9 cellular contexts compared by ENCODE assay signal in genomic region chr15:68794307-68794706, GRCh38. TPM values are rescaled to one million over a fixed set of nuclear protein-coding genes. Genes with fewer than 3 reads are reported as not detected.
DNase-seq lines count a peak whose midpoint lies in the region; ATAC-seq and TF ChIP-seq lines count a peak whose summit lies in the region.
"Had no signal": no experiment of that assay in that cellular context is flagged by ENCODE, and none has a peak within 500 bp of the region (broad histone marks: within the 10 kb centered on the region; RNA-seq: fewer than 3 reads in every experiment).

No MANE protein-coding gene starts in this region.

- DNase-seq in activated CD4-positive, alpha-beta T cell treated with anti-CD3 and anti-CD28 coated beads, Interleukin-2, amount 10 ng/mL, durations not matched to agents 24 days and 14 days, result no peak
- DNase-seq in activated CD4-positive, alpha-beta T cell treated with anti-CD3 and anti-CD28 coated beads for 48 hours, result no peak
- no peak for DNase-seq in ascending aorta (ENCODE audit: low spot score in 2 of 2)
- DNase-seq in lower lobe of right lung, result no peak
- DNase-seq in stimulated activated CD8-positive, alpha-beta memory T cell treated with anti-CD3 and anti-CD28 coated beads, Interleukin-4, amount 100 ng/mL, for 48 hours, result no peak
- no peak for DNase-seq in NCI-H2196 treated with DMSO at 0.1 percent for 48 hours (lab: John Stamatoyannopoulos, UW; ENCODE audit: unreplicated experiment)
- DNase-seq: activated naive CD4-positive, alpha-beta T cell had no signal

- no peak for TF ChIP-seq CTCF in ascending aorta (IDR thresholded peaks at IDR 0.05)
- no peak for TF ChIP-seq CTCF in lower lobe of right lung (IDR thresholded peaks at IDR 0.05)

- H3K4me1 ChIP-seq in ascending aorta (peaks cover 11 to 59% of the 10 kb centered on the region in 2 donors), lower lobe of right lung (peaks cover 96% of the 10 kb centered on the region), subcutaneous abdominal adipose tissue (ENCODE audit: control insufficient read depth in 5 of 5, insufficient read depth in 5 of 5, low read length in 5 of 5) (peaks cover 18 to 96% (median 92%) of the 10 kb centered on the region in 5 donors)

- peak overlapping the region; percentile 71 for H3K27ac Mint-ChIP-seq in activated CD4-positive, alpha-beta T cell treated with anti-CD3 and anti-CD28 coated beads, Interleukin-2, amount 10 ng/mL, durations not matched to agents 24 days and 14 days

- H3K27ac ChIP-seq in ascending aorta, result peak overlapping the region; percentile 29 to 64
- H3K27ac ChIP-seq in lower lobe of right lung, result peak overlapping the region; percentile 76
- H3K27ac ChIP-seq in subcutaneous abdominal adipose tissue (ENCODE audit: low read depth, low read length), result peak overlapping the region; percentile 43

- peaks cover 30% of the 10 kb centered on the region for H3K36me3 Mint-ChIP-seq in activated CD4-positive, alpha-beta T cell treated with anti-CD3 and anti-CD28 coated beads, Interleukin-2, amount 10 ng/mL, durations not matched to agents 24 days and 14 days (ENCODE audit: low read depth)

- no peaks in the 10 kb centered on the region for H3K9me3 Mint-ChIP-seq in activated CD4-positive, alpha-beta T cell treated with anti-CD3 and anti-CD28 coated beads, Interleukin-2, amount 10 ng/mL, durations not matched to agents 24 days and 14 days

- no peaks in the 10 kb centered on the region for H3K27me3 ChIP-seq in ascending aorta
- H3K27me3 ChIP-seq in lower lobe of right lung (ENCODE audit: low read depth), result no peaks in the 10 kb centered on the region
- no peaks in the 10 kb centered on the region for H3K27me3 ChIP-seq in subcutaneous abdominal adipose tissue (ENCODE audit: control insufficient read depth in 5 of 5, insufficient read depth in 4 of 5, low read length in 5 of 5)

- no peaks in the 10 kb centered on the region for H3K36me3 ChIP-seq in ascending aorta
- no peaks in the 10 kb centered on the region for H3K36me3 ChIP-seq in lower lobe of right lung
- H3K36me3 ChIP-seq in subcutaneous abdominal adipose tissue (ENCODE audit: control insufficient read depth in 5 of 5, insufficient read depth in 5 of 5, low read length in 5 of 5), result peaks cover 0 to 3% (median 0%) of the 10 kb centered on the region in 5 donors

- peaks cover 89% of the 10 kb centered on the region for H3K4me1 Mint-ChIP-seq in activated CD4-positive, alpha-beta T cell treated with anti-CD3 and anti-CD28 coated beads, Interleukin-2, amount 10 ng/mL, durations not matched to agents 24 days and 14 days

- ATAC-seq in lower lobe of right lung, result no peak
- ATAC-seq in GM19452 (IDR thresholded peaks at IDR 0.05; ENCODE audit: unreplicated experiment), result no peak

- intact Hi-C loops in activated CD4-positive, alpha-beta T cell treated with anti-CD3 and anti-CD28 coated beads, Interleukin-2, amount 10 ng/mL, durations not matched to agents 24 days and 14 days (cut with micrococcal nuclease), result no loop called here
- intact Hi-C loops in ascending aorta (cut with DNase I) (no loop called here), lower lobe of right lung (cut with DNase I) (no loop called here)

- H3K9me3 ChIP-seq in ascending aorta (no peaks in the 10 kb centered on the region), lower lobe of right lung (no peaks in the 10 kb centered on the region), subcutaneous abdominal adipose tissue (ENCODE audit: control insufficient read depth in 5 of 5, low read length in 5 of 5) (no peaks in the 10 kb centered on the region)

- peak overlapping the region; percentile 73 for H3K4me3 Mint-ChIP-seq in activated CD4-positive, alpha-beta T cell treated with anti-CD3 and anti-CD28 coated beads, Interleukin-2, amount 10 ng/mL, durations not matched to agents 24 days and 14 days

- no peaks in the 10 kb centered on the region for H3K27me3 Mint-ChIP-seq in activated CD4-positive, alpha-beta T cell treated with anti-CD3 and anti-CD28 coated beads, Interleukin-2, amount 10 ng/mL, durations not matched to agents 24 days and 14 days

- H3K4me3 ChIP-seq in ascending aorta (peak overlapping the region in 1 of 2 donors; percentile 4), lower lobe of right lung (no peak overlapping the region), subcutaneous abdominal adipose tissue (ENCODE audit: low read depth in 1 of 5, low read length in 5 of 5) (peak overlapping the region in 1 of 5 donors; percentile 12)

- peak overlapping the region in 3 of 5 donors; percentile 6 to 57 (median 9) for H3K9ac ChIP-seq in subcutaneous abdominal adipose tissue (ENCODE audit: low read length in 5 of 5)

RNA-seq across cellular contexts. Expression of gene ANP32A, which starts 26.4 kb away (rescaled TPM):
- total RNA-seq in activated CD4-positive, alpha-beta T cell treated with anti-CD3 and anti-CD28 coated beads, Interleukin-2, amount 10 ng/mL, durations not matched to agents 24 days and 14 days, result 280 and 302 TPM in 2 replicates
- 19.2 TPM for total RNA-seq in ascending aorta
- 129 TPM for total RNA-seq in lower lobe of right lung
